ENCODE assay signal across 21 cellular contexts in the genomic region with DNA sequence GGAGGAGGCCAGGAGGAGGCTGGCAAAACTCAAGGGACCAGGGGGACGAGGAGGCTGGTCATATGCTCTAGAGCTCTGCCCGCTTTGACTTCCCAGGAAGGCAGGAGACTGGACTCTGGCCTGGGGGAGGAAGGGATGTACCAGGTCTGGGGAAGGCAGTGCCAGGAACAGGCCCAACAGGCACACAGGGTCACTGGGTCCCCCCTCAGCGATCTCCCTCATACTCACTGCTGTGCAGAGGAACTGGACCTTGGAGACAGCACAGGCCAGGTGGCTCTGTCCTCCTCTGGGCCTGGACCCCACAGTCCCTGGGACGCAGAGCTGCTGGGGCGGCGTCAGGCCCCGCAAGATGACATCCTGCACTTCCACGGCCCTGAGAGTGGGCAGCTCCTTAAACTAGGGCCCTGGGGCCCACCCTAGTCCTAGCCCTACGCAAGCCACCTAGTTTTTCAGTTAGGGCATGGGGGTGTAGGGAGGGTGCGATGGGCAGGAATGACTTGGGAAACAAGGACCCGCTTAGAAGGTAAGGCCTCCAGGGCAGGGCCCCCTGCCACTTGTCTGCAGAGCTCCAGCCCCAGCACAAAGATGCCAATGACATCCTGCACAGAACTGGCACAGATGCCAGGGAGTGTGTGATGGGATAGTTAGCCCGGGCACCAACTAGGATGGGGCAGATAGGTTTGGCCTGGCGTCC. TPM values are rescaled to one million over a fixed set of nuclear protein-coding genes. Genes with fewer than 3 reads are reported as not detected.
A peak's percentile ranks its signal among the peaks of the same experiment; 100 is the strongest.
DNase-seq lines count a peak whose midpoint lies in the region; ATAC-seq and TF ChIP-seq lines count a peak whose summit lies in the region.
"Had no signal": no experiment of that assay in that cellular context is flagged by ENCODE, and none has a peak within 500 bp of the region (broad histone marks: within the 10 kb centered on the region; RNA-seq: fewer than 3 reads in every experiment).

No MANE protein-coding gene starts in this region.

- no peaks in the 10 kb centered on the region for H3K27me3 Mint-ChIP-seq in activated naive CD4-positive, alpha-beta T cell treated with anti-CD3 and anti-CD28 coated beads for 36 hours (ENCODE audit: low read depth)
- H3K27me3 Mint-ChIP-seq: CD4-positive, alpha-beta T cell had no signal

- no peaks in the 10 kb centered on the region for H3K9me3 Mint-ChIP-seq in activated naive CD4-positive, alpha-beta T cell treated with anti-CD3 and anti-CD28 coated beads for 36 hours

- no peak overlapping the region for H3K27ac Mint-ChIP-seq in activated naive CD4-positive, alpha-beta T cell treated with anti-CD3 and anti-CD28 coated beads for 36 hours
- H3K27ac Mint-ChIP-seq: CD4-positive, alpha-beta T cell had no signal

- H3K27me3 ChIP-seq in WERI-Rb-1 (ENCODE audit: insufficient read depth, low read depth, severe bottlenecking) (no peaks in the 10 kb centered on the region), thoracic aorta (replicated peaks; ENCODE audit: insufficient read depth) (no peaks in the 10 kb centered on the region)

- DNase-seq in Right ventricle myocardium superior = peak; percentile 24
- no peak for DNase-seq in Right ventricle myocardium inferior (ENCODE audit: missing footprints)
- peak; percentile 5 for DNase-seq in WERI-Rb-1
- no peak for DNase-seq in mucosa of descending colon
- no peak for DNase-seq in thoracic aorta (ENCODE audit: low spot score)
- no peak for DNase-seq in HuH-7 (ENCODE audit: low spot score)
- DNase-seq in activated naive CD4-positive, alpha-beta T cell treated with anti-CD3 and anti-CD28 coated beads for 36 hours = no peak
- no peak for DNase-seq in NCI-H2171 treated with DMSO at 0.1 percent for 48 hours (lab: John Stamatoyannopoulos, UW)
- DNase-seq: CD4-positive, alpha-beta T cell; DMS79 treated with DMSO at 0.1 percent for 48 hours; H7; MV-4-11; NCI-H1436; NCI-H2081; NCI-H2227 treated with DMSO at 0.1 percent for 48 hours; NCI-H526; NK-92 treated with Interleukin-12 subunit alpha and Interleukin-12 subunit beta, amount 100 ng/mL, for 24 hours; OCI-M1; RPMI8226 had no signal

- H3K9me3 ChIP-seq in WERI-Rb-1 (ENCODE audit: severe bottlenecking) = peaks cover 13% of the 10 kb centered on the region
- no peaks in the 10 kb centered on the region for H3K9me3 ChIP-seq in mucosa of descending colon
- H3K9me3 ChIP-seq in thoracic aorta = no peaks in the 10 kb centered on the region
- H3K9me3 ChIP-seq: A549 had no signal

- intact Hi-C loops in Right ventricle myocardium superior (cut with DNase I) = no loop called here
- intact Hi-C loops in Right ventricle myocardium inferior (cut with DNase I) = no loop called here
- intact Hi-C loops in mucosa of descending colon (cut with DNase I, micrococcal nuclease) = no loop called here
- intact Hi-C loops in activated naive CD4-positive, alpha-beta T cell treated with anti-CD3 and anti-CD28 coated beads for 36 hours (cut with micrococcal nuclease) = no loop called here

- no peak for TF ChIP-seq CTCF in WERI-Rb-1 (IDR thresholded peaks at IDR 0.05; ENCODE audit: low read depth, low read length)
- TF ChIP-seq CTCF in mucosa of descending colon (IDR thresholded peaks at IDR 0.05) = no peak
- TF ChIP-seq CTCF in thoracic aorta (IDR thresholded peaks at IDR 0.05) = no peak

- CTCF ChIA-PET in activated naive CD4-positive, alpha-beta T cell treated with anti-CD3 and anti-CD28 coated beads for 36 hours (lab: Charles Lee) = no interaction called here

- H3K36me3 ChIP-seq in WERI-Rb-1 (no peaks in the 10 kb centered on the region), mucosa of descending colon (ENCODE audit: low read depth) (no peaks in the 10 kb centered on the region), thoracic aorta (no peaks in the 10 kb centered on the region)

- no peaks in the 10 kb centered on the region for H3K36me3 Mint-ChIP-seq in activated naive CD4-positive, alpha-beta T cell treated with anti-CD3 and anti-CD28 coated beads for 36 hours (ENCODE audit: low read depth)

- peaks cover 2% of the 10 kb centered on the region for H3K4me1 ChIP-seq in mucosa of descending colon (ENCODE audit: low read depth)
- H3K4me1 ChIP-seq in thoracic aorta (ENCODE audit: control insufficient read depth in 1 of 2, low read depth in 2 of 2) = peaks cover 21 to 48% of the 10 kb centered on the region in 2 donors
- H3K4me1 ChIP-seq: A549 had no signal

- no peak overlapping the region for H3K4me3 ChIP-seq in WERI-Rb-1 (ENCODE audit: low read depth, low read length)
- no peak overlapping the region for H3K4me3 ChIP-seq in mucosa of descending colon
- H3K4me3 ChIP-seq in thoracic aorta = no peak overlapping the region
- H3K4me3 ChIP-seq: A549 had no signal

- ATAC-seq in Right ventricle myocardium superior (ENCODE audit: poor library complexity) (no peak), Right ventricle myocardium inferior (no peak), mucosa of descending colon (peak; percentile 15), thoracic aorta (ENCODE audit: insufficient number of reproducible peaks, low FRiP score, low read depth) (no peak)
- ATAC-seq: A549 had no signal

- H3K4me1 Mint-ChIP-seq in activated naive CD4-positive, alpha-beta T cell treated with anti-CD3 and anti-CD28 coated beads for 36 hours (ENCODE audit: low read depth) = no peaks in the 10 kb centered on the region

- H3K4me3 Mint-ChIP-seq in activated naive CD4-positive, alpha-beta T cell treated with anti-CD3 and anti-CD28 coated beads for 36 hours = no peak overlapping the region
- H3K4me3 Mint-ChIP-seq: CD4-positive, alpha-beta T cell had no signal

- H3K27ac ChIP-seq in WERI-Rb-1 (no peak overlapping the region), thoracic aorta (peak overlapping the region; percentile 77 to 86)
- H3K27ac ChIP-seq: A549 had no signal

RNA-seq across cellular contexts. Expression of a gene that starts 59.5 kb away (rescaled TPM):
- total RNA-seq in Right ventricle myocardium superior (123 TPM), Right ventricle myocardium inferior (131 TPM), mucosa of descending colon (10 to 100 TPM in 1 of 3 donors, 1 to 10 TPM in 2; 2.5 to 18.5 (median 4.2) TPM), thoracic aorta (10 to 100 TPM; 52.6 to 55.5 TPM)
- not detected for total RNA-seq in activated naive CD4-positive, alpha-beta T cell treated with anti-CD3 and anti-CD28 coated beads for 36 hours
- total RNA-seq: CD4-positive, alpha-beta T cell; HT-29 had no signal

Comparison
In these comparisons a context has a peak if more than half of its experiments do, and no peak if none do; other contexts are left out.
1. DNase-seq: peak in Right ventricle myocardium superior (single experiment) and WERI-Rb-1 (single experiment); none in Right ventricle myocardium inferior (single experiment), mucosa of descending colon (0 of 3), thoracic aorta (single experiment), HuH-7 (single experiment), activated naive CD4-positive, alpha-beta T cell treated with anti-CD3 and anti-CD28 coated beads for 36 hours (single experiment) and NCI-H2171 treated with DMSO at 0.1 percent for 48 hours (single experiment).